20 cellular contexts compared by ENCODE assay signal in genomic region chr7:37206192-37206591, GRCh38.
DNase-seq lines count a peak whose midpoint lies in the region; ATAC-seq and TF ChIP-seq lines count a peak whose summit lies in the region.
"Had no signal": no experiment of that assay in that cellular context is flagged by ENCODE, and none has a peak within 500 bp of the region (broad histone marks: within the 10 kb centered on the region; RNA-seq: fewer than 3 reads in every experiment).

No MANE protein-coding gene starts in this region.

- no peaks in the 10 kb centered on the region for H4K20me1 ChIP-seq in MM.1S (ENCODE audit: insufficient read depth, low read length)

- H3K9me2 ChIP-seq in MM.1S (replicated peaks; ENCODE audit: insufficient read depth, low read length), result no peaks in the 10 kb centered on the region

- peaks cover 34% of the 10 kb centered on the region for H3K79me2 ChIP-seq in MM.1S (ENCODE audit: low read length)

- intact Hi-C loops in activated naive CD4-positive, alpha-beta T cell treated with anti-CD3 and anti-CD28 coated beads for 36 hours (cut with micrococcal nuclease), result loop anchor here (5.0 kb wide), 2 partner anchors 306 to 626 kb away; no protein-coding TSS in a partner anchor
- intact Hi-C loops in activated T-helper 1 cell treated with anti-CD3 and anti-CD28 coated beads, Interleukin-12 subunit alpha, Interleukin-12 subunit beta, Interleukin-2, Interleukin-4 antibody, amounts not matched to agents 30 ng/mL and 10 ng/mL and 1 ng/mL, durations not matched to agents 14 hours and 24 hours and 36 hours (cut with micrococcal nuclease), result loop anchor here (5.0 kb wide), 1 partner anchor 626 kb away; no protein-coding TSS in a partner anchor
- intact Hi-C loops in naive thymus-derived CD4-positive, alpha-beta T cell (cut with micrococcal nuclease), result no loop called here

- H3K36me3 Mint-ChIP-seq in activated naive CD4-positive, alpha-beta T cell treated with anti-CD3 and anti-CD28 coated beads for 36 hours (ENCODE audit: low read depth), result peaks cover 44% of the 10 kb centered on the region
- H3K36me3 Mint-ChIP-seq in activated T-helper 1 cell treated with anti-CD3 and anti-CD28 coated beads, Interleukin-12 subunit alpha, Interleukin-12 subunit beta, Interleukin-2, Interleukin-4 antibody, amounts not matched to agents 30 ng/mL and 10 ng/mL and 1 ng/mL, durations not matched to agents 14 hours and 24 hours and 36 hours (ENCODE audit: low read depth), result peaks cover 27% of the 10 kb centered on the region
- peaks cover 4 to 47% (median 19%) of the 10 kb centered on the region in 5 donors for H3K36me3 Mint-ChIP-seq in naive thymus-derived CD4-positive, alpha-beta T cell

- no peak overlapping the region for H2AFZ ChIP-seq in MM.1S (ENCODE audit: low read length)
- H2AFZ ChIP-seq: PC-9 had no signal

- no peak for DNase-seq in activated naive CD4-positive, alpha-beta T cell treated with anti-CD3 and anti-CD28 coated beads for 36 hours
- DNase-seq in activated naive CD4-positive, alpha-beta T cell treated with Interleukin-2 at 50 U/mL for 16 hours, result no peak
- DNase-seq in MM.1S, result no peak
- DNase-seq in activated T-helper 1 cell treated with anti-CD3 and anti-CD28 coated beads, Interleukin-12 subunit alpha, Interleukin-12 subunit beta, Interleukin-2, Interleukin-4 antibody, amounts not matched to agents 30 ng/mL and 10 ng/mL and 1 ng/mL, durations not matched to agents 14 hours and 24 hours and 36 hours (ENCODE audit: low spot score), result no peak
- no peak for DNase-seq in naive thymus-derived CD4-positive, alpha-beta T cell
- DNase-seq in GM10266 (ENCODE audit: extremely low spot score), result no peak
- DNase-seq: CD4-positive, CD25-positive, alpha-beta regulatory T cell; COR-L47; DMS79; H9; HFFc6; MG63; NCI-H1048; NCI-H1417 treated with DMSO at 0.1 percent for 48 hours; NCI-H187 treated with DMSO at 0.1 percent for 48 hours; NCI-H2107; NCI-H69; PC-9; SHP77 treated with DMSO at 0.1 percent for 48 hours had no signal

- peak overlapping the region; percentile 28 for H3K27ac Mint-ChIP-seq in activated naive CD4-positive, alpha-beta T cell treated with anti-CD3 and anti-CD28 coated beads for 36 hours
- peak overlapping the region; percentile 15 for H3K27ac Mint-ChIP-seq in activated T-helper 1 cell treated with anti-CD3 and anti-CD28 coated beads, Interleukin-12 subunit alpha, Interleukin-12 subunit beta, Interleukin-2, Interleukin-4 antibody, amounts not matched to agents 30 ng/mL and 10 ng/mL and 1 ng/mL, durations not matched to agents 14 hours and 24 hours and 36 hours
- peak overlapping the region in 5 of 9 donors; percentile 53 to 82 (median 63) for H3K27ac Mint-ChIP-seq in naive thymus-derived CD4-positive, alpha-beta T cell
- H3K27ac Mint-ChIP-seq: HFFc6 had no signal

- POLR2A ChIA-PET in naive thymus-derived CD4-positive, alpha-beta T cell (lab: Charles Lee), result no interaction called here

- peak overlapping the region; percentile 23; the same call in 1 of the 2 replicates for H3K9ac ChIP-seq in MM.1S (ENCODE audit: low read length)

- H3K4me3 Mint-ChIP-seq in activated naive CD4-positive, alpha-beta T cell treated with anti-CD3 and anti-CD28 coated beads for 36 hours, result no peak overlapping the region
- H3K4me3 Mint-ChIP-seq in activated T-helper 1 cell treated with anti-CD3 and anti-CD28 coated beads, Interleukin-12 subunit alpha, Interleukin-12 subunit beta, Interleukin-2, Interleukin-4 antibody, amounts not matched to agents 30 ng/mL and 10 ng/mL and 1 ng/mL, durations not matched to agents 14 hours and 24 hours and 36 hours, result no peak overlapping the region
- H3K4me3 Mint-ChIP-seq in naive thymus-derived CD4-positive, alpha-beta T cell, result no peak overlapping the region
- H3K4me3 Mint-ChIP-seq: CD4-positive, CD25-positive, alpha-beta regulatory T cell; H9; HFFc6 had no signal

- H3K9me3 ChIP-seq in MM.1S (replicated peaks; ENCODE audit: insufficient read depth, low read length), result no peaks in the 10 kb centered on the region
- no peaks in the 10 kb centered on the region for H3K9me3 ChIP-seq in naive thymus-derived CD4-positive, alpha-beta T cell (ENCODE audit: control insufficient read depth in 2 of 3, low read length in 3 of 3)
- H3K9me3 ChIP-seq: MG63 had no signal

- H3K4me1 ChIP-seq in MM.1S (ENCODE audit: low read length), result peaks cover 59% of the 10 kb centered on the region
- H3K4me1 ChIP-seq in naive thymus-derived CD4-positive, alpha-beta T cell (ENCODE audit: control insufficient read depth in 2 of 2, insufficient read depth in 2 of 2, low read length in 2 of 2), result no peaks in the 10 kb centered on the region

- peaks cover 39% of the 10 kb centered on the region for H3F3A ChIP-seq in MM.1S (ENCODE audit: insufficient read depth, low read length)

- CTCF ChIA-PET in activated naive CD4-positive, alpha-beta T cell treated with anti-CD3 and anti-CD28 coated beads for 36 hours (lab: Charles Lee), result no interaction called here
- CTCF ChIA-PET in naive thymus-derived CD4-positive, alpha-beta T cell (lab: Charles Lee), result interaction anchor here (0.9 to 1.5 kb wide), 2 partner anchors 289 to 291 kb away, joined by 3 read pairs; no protein-coding TSS in a partner anchor

- TF ChIP-seq CTCF in MM.1S (IDR thresholded peaks at IDR 0.05; ENCODE audit: low read length) (no peak), GM10266 (IDR thresholded peaks at IDR 0.05; ENCODE audit: control insufficient read depth, insufficient read depth, low read depth, missing control alignments) (no peak)

- peaks cover 13% of the 10 kb centered on the region for H3K4me1 Mint-ChIP-seq in activated naive CD4-positive, alpha-beta T cell treated with anti-CD3 and anti-CD28 coated beads for 36 hours (ENCODE audit: low read depth)
- H3K4me1 Mint-ChIP-seq in activated T-helper 1 cell treated with anti-CD3 and anti-CD28 coated beads, Interleukin-12 subunit alpha, Interleukin-12 subunit beta, Interleukin-2, Interleukin-4 antibody, amounts not matched to agents 30 ng/mL and 10 ng/mL and 1 ng/mL, durations not matched to agents 14 hours and 24 hours and 36 hours (ENCODE audit: low read depth), result peaks cover 15% of the 10 kb centered on the region
- H3K4me1 Mint-ChIP-seq in naive thymus-derived CD4-positive, alpha-beta T cell, result peaks cover 0 to 14% (median 8%) of the 10 kb centered on the region in 7 donors

- H3K9me3 Mint-ChIP-seq in activated naive CD4-positive, alpha-beta T cell treated with anti-CD3 and anti-CD28 coated beads for 36 hours, result no peaks in the 10 kb centered on the region
- no peaks in the 10 kb centered on the region for H3K9me3 Mint-ChIP-seq in activated T-helper 1 cell treated with anti-CD3 and anti-CD28 coated beads, Interleukin-12 subunit alpha, Interleukin-12 subunit beta, Interleukin-2, Interleukin-4 antibody, amounts not matched to agents 30 ng/mL and 10 ng/mL and 1 ng/mL, durations not matched to agents 14 hours and 24 hours and 36 hours
- H3K9me3 Mint-ChIP-seq in naive thymus-derived CD4-positive, alpha-beta T cell, result no peaks in the 10 kb centered on the region
- H3K9me3 Mint-ChIP-seq: CD4-positive, CD25-positive, alpha-beta regulatory T cell; H9; HFFc6 had no signal

- H3K27me3 Mint-ChIP-seq in activated naive CD4-positive, alpha-beta T cell treated with anti-CD3 and anti-CD28 coated beads for 36 hours (ENCODE audit: low read depth), result no peaks in the 10 kb centered on the region
- no peaks in the 10 kb centered on the region for H3K27me3 Mint-ChIP-seq in activated T-helper 1 cell treated with anti-CD3 and anti-CD28 coated beads, Interleukin-12 subunit alpha, Interleukin-12 subunit beta, Interleukin-2, Interleukin-4 antibody, amounts not matched to agents 30 ng/mL and 10 ng/mL and 1 ng/mL, durations not matched to agents 14 hours and 24 hours and 36 hours (ENCODE audit: insufficient read depth)
- no peaks in the 10 kb centered on the region for H3K27me3 Mint-ChIP-seq in naive thymus-derived CD4-positive, alpha-beta T cell
- H3K27me3 Mint-ChIP-seq: CD4-positive, CD25-positive, alpha-beta regulatory T cell had no signal

- no peak overlapping the region for H3K4me3 ChIP-seq in MM.1S (ENCODE audit: low read length)
- H3K4me3 ChIP-seq in naive thymus-derived CD4-positive, alpha-beta T cell (ENCODE audit: low read length), result no peak overlapping the region
- H3K4me3 ChIP-seq: MG63, PC-9 had no signal

- no peak for ATAC-seq in naive thymus-derived CD4-positive, alpha-beta T cell
- no peak for ATAC-seq in HG03159 (IDR thresholded peaks at IDR 0.05; ENCODE audit: unreplicated experiment)

- no peaks in the 10 kb centered on the region; the same call in 1 of the 2 replicates for H3K36me3 ChIP-seq in MM.1S (replicated peaks; ENCODE audit: insufficient read depth, low read length)
- peaks cover 0 to 43% (median 0%) of the 10 kb centered on the region in 3 experiments for H3K36me3 ChIP-seq in naive thymus-derived CD4-positive, alpha-beta T cell (ENCODE audit: control insufficient read depth in 2 of 3, insufficient read depth in 3 of 3, low read length in 3 of 3)
- H3K36me3 ChIP-seq: MG63 had no signal

- H3K27ac ChIP-seq in MM.1S (ENCODE audit: low read length), result peak overlapping the region; percentile 91
- H3K27ac ChIP-seq in naive thymus-derived CD4-positive, alpha-beta T cell (ENCODE audit: low read depth, low read length), result no peak overlapping the region
- H3K27ac ChIP-seq: PC-9 had no signal

- H3K27me3 ChIP-seq in MM.1S (replicated peaks; ENCODE audit: insufficient read depth, low read length), result no peaks in the 10 kb centered on the region
- H3K27me3 ChIP-seq in naive thymus-derived CD4-positive, alpha-beta T cell (ENCODE audit: control insufficient read depth in 2 of 2, insufficient read depth in 2 of 2, low read length in 2 of 2), result no peaks in the 10 kb centered on the region
- H3K27me3 ChIP-seq: MG63 had no signal

- H3K4me2 ChIP-seq in MM.1S (ENCODE audit: low read depth, low read length), result peak overlapping the region; percentile 49; the same call in 1 of the 2 replicates
- H3K4me2 ChIP-seq: PC-9 had no signal

Comparison
In these comparisons a context has a peak if more than half of its experiments do, and no peak if none do; other contexts are left out.
1. intact Hi-C loops: an anchor here in activated naive CD4-positive, alpha-beta T cell treated with anti-CD3 and anti-CD28 coated beads for 36 hours (5.0 kb wide) and activated T-helper 1 cell treated with anti-CD3 and anti-CD28 coated beads, Interleukin-12 subunit alpha, Interleukin-12 subunit beta, Interleukin-2, Interleukin-4 antibody, amounts not matched to agents 30 ng/mL and 10 ng/mL and 1 ng/mL, durations not matched to agents 14 hours and 24 hours and 36 hours (5.0 kb wide); none called in naive thymus-derived CD4-positive, alpha-beta T cell.